Comparison of ENCODE assay signal across 9 cellular contexts in genomic region chr6:135577059-135577538, GRCh38.
DNase-seq lines count a peak whose midpoint lies in the region; ATAC-seq lines count a peak whose summit lies in the region.
"Had no signal": no experiment of that assay in that cellular context is flagged by ENCODE, and none has a peak within 500 bp of the region (broad histone marks: within the 10 kb centered on the region; RNA-seq: fewer than 3 reads in every experiment).

No MANE protein-coding gene starts in this region.

- ATAC-seq in GM19043 (IDR thresholded peaks at IDR 0.05; ENCODE audit: low read depth, unreplicated experiment) (peak; percentile 68), HG02885 (IDR thresholded peaks at IDR 0.05; ENCODE audit: poor library complexity, unreplicated experiment) (peak; percentile 97)
- ATAC-seq: PC-3 had no signal

- DNase-seq in AML-193 (lab: John Stamatoyannopoulos, UW) (peak; percentile 14 to 36), OCI-M1 (lab: John Stamatoyannopoulos, UW) (peak; percentile 62), AG08396 (ENCODE audit: low spot score) (no peak), DMS53 treated with DMSO at 0.1 percent for 48 hours (lab: John Stamatoyannopoulos, UW; ENCODE audit: unreplicated experiment) (no peak), occipital lobe (lab: John Stamatoyannopoulos, UW) (no peak), epidermal melanocyte (ENCODE audit: insufficient read length, low spot score) (no peak)
- DNase-seq: PC-3 had no signal

Comparison
In these comparisons a context has a peak if more than half of its experiments do, and no peak if none do; other contexts are left out.
1. DNase-seq: peak in AML-193 (2 of 2) and OCI-M1 (single experiment); none in AG08396 (single experiment), DMS53 treated with DMSO at 0.1 percent for 48 hours (single experiment), occipital lobe (single experiment) and epidermal melanocyte (single experiment).